In genomic region chr11:76658231-76658630, GRCh38 we compare ENCODE assay signal across 25 cellular contexts. TPM values are rescaled to one million over a fixed set of nuclear protein-coding genes. Genes with fewer than 3 reads are reported as not detected.
A peak's percentile ranks its signal among the peaks of the same experiment; 100 is the strongest.
DNase-seq lines count a peak whose midpoint lies in the region; ATAC-seq and TF ChIP-seq lines count a peak whose summit lies in the region.
"Had no signal": no experiment of that assay in that cellular context is flagged by ENCODE, and none has a peak within 500 bp of the region (broad histone marks: within the 10 kb centered on the region; RNA-seq: fewer than 3 reads in every experiment).

No MANE protein-coding gene starts in this region.

- H3K27me3 ChIP-seq in heart right ventricle = no peaks in the 10 kb centered on the region
- no peaks in the 10 kb centered on the region for H3K27me3 ChIP-seq in tibial artery
- H3K27me3 ChIP-seq in stomach = no peaks in the 10 kb centered on the region
- no peaks in the 10 kb centered on the region for H3K27me3 ChIP-seq in CD8-positive, alpha-beta memory T cell (ENCODE audit: insufficient read depth, low read length, poor library complexity, severe bottlenecking)
- H3K27me3 ChIP-seq: esophagus muscularis mucosa had no signal

- H3K4me2 ChIP-seq in OCI-LY7 (ENCODE audit: low read length) = no peak overlapping the region

- POLR2A ChIA-PET in OCI-LY7 (lab: Charles Lee) = interaction anchor here (1.5 to 1.7 kb wide), 2 partner anchors 11 to 13 kb away, joined by 3 to 4 read pairs; no protein-coding TSS in a partner anchor
- POLR2A ChIA-PET in CD8-positive, alpha-beta memory T cell (lab: Charles Lee) = no interaction called here

- DNase-seq in Right ventricle myocardium superior (peak; percentile 22), heart right ventricle (no peak), OCI-LY7 (ENCODE audit: low spot score) (no peak), islet precursor cell (peak; percentile 43), tibial artery (peak; percentile 6 to 50), SKM-1 treated with dmso at 0.1 percent for 144 hours (lab: John Stamatoyannopoulos, UW; ENCODE audit: unreplicated experiment) (no peak), stomach (no peak)
- DNase-seq in CD8-positive, alpha-beta memory T cell = no peak
- DNase-seq: C1 segment of cervical spinal cord, Calu3, DND-41, foreskin keratinocyte, KG1, NCI-H1417 treated with DMSO at 0.1 percent for 48 hours, NCI-H2081, NCI-H774, SIG-M5, T1000 had no signal

- CTCF ChIA-PET in OCI-LY7 (lab: Charles Lee; ENCODE audit: unreplicated experiment) = no interaction called here
- CTCF ChIA-PET in CD8-positive, alpha-beta memory T cell (lab: Charles Lee) = interaction anchor here (1.5 kb wide), 1 partner anchor 64 kb away, joined by 3 read pairs; no protein-coding TSS in a partner anchor

- H3K9me3 Mint-ChIP-seq in CD8-positive, alpha-beta memory T cell = no peaks in the 10 kb centered on the region
- H3K9me3 Mint-ChIP-seq: activated CD4-positive, alpha-beta memory T cell treated with anti-CD3 and anti-CD28 coated beads for 36 hours; activated naive CD4-positive, alpha-beta T cell treated with anti-CD3 and anti-CD28 coated beads, Interleukin-2, amount 50 U/mL, for 72 hours; activated T-helper 17 cell treated with anti-CD3 and anti-CD28 coated beads, Interleukin-2, amount 50 U/mL, for 72 hours; dendritic cell treated with granulocyte-macrophage colony-stimulating factor and Interleukin-4, amounts not matched to agents 40 ng/mL and 50 ng/mL, for 4 days; type B pancreatic cell had no signal

- intact Hi-C loops in Right ventricle myocardium superior (cut with DNase I) = no loop called here
- intact Hi-C loops in heart right ventricle (cut with DNase I) = no loop called here
- intact Hi-C loops in OCI-LY7 (cut with micrococcal nuclease; ENCODE audit: unreplicated experiment) = no loop called here
- intact Hi-C loops in tibial artery (cut with DNase I; ENCODE audit: low total_unique reads) = loop anchor here (5.0 kb wide), 1 partner anchor 36 kb away; no protein-coding TSS in a partner anchor
- intact Hi-C loops in stomach (cut with DNase I; ENCODE audit: low total_unique reads) = no loop called here

- no peaks in the 10 kb centered on the region for H4K20me1 ChIP-seq in OCI-LY7 (ENCODE audit: insufficient read depth, low read length)

- H3K4me1 ChIP-seq in heart right ventricle (peaks cover 6 to 84% (median 55%) of the 10 kb centered on the region in 9 donors), OCI-LY7 (ENCODE audit: insufficient read depth, low read length, poor library complexity, severe bottlenecking) (peaks cover 9% of the 10 kb centered on the region), tibial artery (peaks cover 0 to 81% (median 68%) of the 10 kb centered on the region in 4 donors), stomach (peaks cover 13 to 39% (median 28%) of the 10 kb centered on the region in 4 donors)
- H3K4me1 ChIP-seq in CD8-positive, alpha-beta memory T cell (ENCODE audit: insufficient read depth, low read length) = no peaks in the 10 kb centered on the region
- H3K4me1 ChIP-seq: foreskin keratinocyte, prostate gland had no signal

- 67 to 69% methylated on average over 3 of the region's 3 CpGs for WGBS in heart right ventricle, 2 donors
- 59 to 74% (median 61%) methylated on average over 3 of the region's 3 CpGs for WGBS in stomach, 5 donors

- H3K27ac Mint-ChIP-seq in CD8-positive, alpha-beta memory T cell = no peak overlapping the region
- H3K27ac Mint-ChIP-seq: activated CD4-positive, alpha-beta memory T cell treated with anti-CD3 and anti-CD28 coated beads for 36 hours; activated T-helper 17 cell treated with anti-CD3 and anti-CD28 coated beads, Interleukin-2, amount 50 U/mL, for 72 hours; type B pancreatic cell had no signal

- H3K79me2 ChIP-seq in OCI-LY7 (ENCODE audit: insufficient read depth, low read depth, low read length) = no peaks in the 10 kb centered on the region

- H3K4me1 Mint-ChIP-seq in CD8-positive, alpha-beta memory T cell = no peaks in the 10 kb centered on the region
- H3K4me1 Mint-ChIP-seq: activated T-helper 17 cell treated with anti-CD3 and anti-CD28 coated beads, Interleukin-2, amount 50 U/mL, for 72 hours had no signal

- H3K27me3 Mint-ChIP-seq in CD8-positive, alpha-beta memory T cell = peaks cover 2 to 5% of the 10 kb centered on the region in 2 donors
- H3K27me3 Mint-ChIP-seq: type B pancreatic cell had no signal

- BruUV-seq in OCI-LY7 (replicated peaks; lab: Mats Ljungman, UMichigan) = no TSS peak

- ATAC-seq in Right ventricle myocardium superior (ENCODE audit: poor library complexity) (no peak), heart right ventricle (no peak)
- ATAC-seq: activated naive CD4-positive, alpha-beta T cell treated with anti-CD3 and anti-CD28 coated beads, Interleukin-2, amount 50 U/mL, for 72 hours; activated T-helper 17 cell treated with anti-CD3 and anti-CD28 coated beads, Interleukin-2, amount 50 U/mL, for 72 hours; foreskin keratinocyte had no signal

- H3K4me3 Mint-ChIP-seq in CD8-positive, alpha-beta memory T cell = no peak overlapping the region
- H3K4me3 Mint-ChIP-seq: activated CD4-positive, alpha-beta memory T cell treated with anti-CD3 and anti-CD28 coated beads for 36 hours; activated T-helper 17 cell treated with anti-CD3 and anti-CD28 coated beads, Interleukin-2, amount 50 U/mL, for 72 hours; dendritic cell treated with granulocyte-macrophage colony-stimulating factor and Interleukin-4, amounts not matched to agents 40 ng/mL and 50 ng/mL, for 4 days; type B pancreatic cell had no signal

- peak overlapping the region in 2 of 10 donors; percentile 9 to 25 for H3K27ac ChIP-seq in heart right ventricle
- H3K27ac ChIP-seq in OCI-LY7 (ENCODE audit: low read depth, low read length, poor library complexity, severe bottlenecking) = peak overlapping the region; percentile 10
- peak overlapping the region; percentile 80 to 91 for H3K27ac ChIP-seq in tibial artery
- H3K27ac ChIP-seq in stomach = no peak overlapping the region
- no peak overlapping the region for H3K27ac ChIP-seq in CD8-positive, alpha-beta memory T cell (ENCODE audit: low read depth, low read length)
- H3K27ac ChIP-seq: esophagus muscularis mucosa, foreskin keratinocyte, prostate gland had no signal

- TF ChIP-seq CTCF in heart right ventricle (IDR thresholded peaks at IDR 0.05) (no peak), OCI-LY7 (conservative IDR thresholded peaks at IDR 0.05; ENCODE audit: low read length) (no peak), tibial artery (IDR thresholded peaks at IDR 0.05) (no peak), stomach (IDR thresholded peaks at IDR 0.05) (no peak)

- no peak for TF ChIP-seq POLR2A in stomach (IDR thresholded peaks at IDR 0.05)

- H3K9me3 ChIP-seq in heart right ventricle (no peaks in the 10 kb centered on the region), OCI-LY7 (ENCODE audit: low read length) (no peaks in the 10 kb centered on the region), tibial artery (no peaks in the 10 kb centered on the region), stomach (no peaks in the 10 kb centered on the region)
- H3K9me3 ChIP-seq in CD8-positive, alpha-beta memory T cell (ENCODE audit: low read length) = no peaks in the 10 kb centered on the region
- H3K9me3 ChIP-seq: esophagus muscularis mucosa, prostate gland had no signal

- no peak overlapping the region for H2AFZ ChIP-seq in OCI-LY7 (ENCODE audit: low read length)

- no peak overlapping the region for H3K4me3 ChIP-seq in heart right ventricle
- H3K4me3 ChIP-seq in OCI-LY7 (ENCODE audit: low read depth, low read length, poor library complexity, severe bottlenecking) = no peak overlapping the region
- H3K4me3 ChIP-seq in tibial artery = no peak overlapping the region
- no peak overlapping the region for H3K4me3 ChIP-seq in stomach
- H3K4me3 ChIP-seq in CD8-positive, alpha-beta memory T cell (ENCODE audit: low read length) = no peak overlapping the region
- H3K4me3 ChIP-seq: esophagus muscularis mucosa, prostate gland had no signal

- no peak for TF ChIP-seq EP300 in stomach (IDR thresholded peaks at IDR 0.05)

- no peaks in the 10 kb centered on the region for H3K36me3 Mint-ChIP-seq in CD8-positive, alpha-beta memory T cell
- H3K36me3 Mint-ChIP-seq: activated CD4-positive, alpha-beta memory T cell treated with anti-CD3 and anti-CD28 coated beads for 36 hours; activated naive CD4-positive, alpha-beta T cell treated with anti-CD3 and anti-CD28 coated beads, Interleukin-2, amount 50 U/mL, for 72 hours; type B pancreatic cell had no signal

- H3K36me3 ChIP-seq in heart right ventricle (peaks cover 0 to 68% (median 0%) of the 10 kb centered on the region in 9 donors), OCI-LY7 (ENCODE audit: insufficient read depth, low read length) (peaks cover 50% of the 10 kb centered on the region), tibial artery (peaks cover 16 to 37% (median 29%) of the 10 kb centered on the region in 3 donors), stomach (peaks cover 0 to 23% (median 22%) of the 10 kb centered on the region in 4 donors)
- H3K36me3 ChIP-seq in CD8-positive, alpha-beta memory T cell (ENCODE audit: insufficient read depth, low read length) = no peaks in the 10 kb centered on the region
- H3K36me3 ChIP-seq: prostate gland had no signal

- H3K9me2 ChIP-seq in OCI-LY7 (ENCODE audit: insufficient read depth, low read length) = no peaks in the 10 kb centered on the region

RNA-seq across cellular contexts. Expression of gene LRRC32, which starts 12.3 kb away (rescaled TPM):
- total RNA-seq in Right ventricle myocardium superior = 30.3 TPM
- 10 to 100 TPM; 16.7 to 61.3 (median 31.5) TPM for total RNA-seq in heart right ventricle
- 100 to 1,000 TPM in 1 of 2 donors, 10 to 100 TPM in 1; 62.4 to 215 TPM for polyA plus RNA-seq in heart right ventricle
- 5.4 and 5.5 TPM in 2 replicates for total RNA-seq in OCI-LY7 (2014; rRNA removed; shearing (Covaris generic))
- total RNA-seq in OCI-LY7 (2022) = 15.0 and 25.3 TPM in 2 replicates
- total RNA-seq in stomach = 100 to 1,000 TPM in 2 of 5 donors, 10 to 100 TPM in 3; 14.0 to 270 (median 24.3) TPM
- polyA plus RNA-seq in stomach = 10 to 100 TPM; 18.6 to 24.5 (median 23.5) TPM
- 1 to 10 TPM; 1.5 to 2.8 TPM for total RNA-seq in CD8-positive, alpha-beta memory T cell
- 0.06 TPM for polyA plus RNA-seq in CD8-positive, alpha-beta memory T cell
- total RNA-seq: Calu3, foreskin keratinocyte had no signal

Comparison
In these comparisons a context has a peak if more than half of its experiments do, and no peak if none do; other contexts are left out.
1. DNase-seq: peak in Right ventricle myocardium superior (single experiment), islet precursor cell (single experiment) and tibial artery (2 of 2); none in heart right ventricle (0 of 2), OCI-LY7 (single experiment), SKM-1 treated with dmso at 0.1 percent for 144 hours (single experiment), stomach (single experiment) and CD8-positive, alpha-beta memory T cell (0 of 5).
2. H3K27ac ChIP-seq: peak in OCI-LY7 (single experiment) and tibial artery (2 of 2); none in stomach (0 of 5) and CD8-positive, alpha-beta memory T cell (single experiment).